In genomic region chr17:73575470-73576235, GRCh38 we compare ENCODE assay signal across 22 cellular contexts.
DNase-seq lines count a peak whose midpoint lies in the region; ATAC-seq, FAIRE-seq and TF ChIP-seq lines count a peak whose summit lies in the region.
"Had no signal": no experiment of that assay in that cellular context is flagged by ENCODE, and none has a peak within 500 bp of the region (broad histone marks: within the 10 kb centered on the region; RNA-seq: fewer than 3 reads in every experiment).

No MANE protein-coding gene starts in this region.

- H2AFZ ChIP-seq in HepG2 (ENCODE audit: low read length) (no peak overlapping the region), H1 (ENCODE audit: low read length) (no peak overlapping the region)

- no TSS peak for BruUV-seq in HepG2 (replicated peaks; lab: Mats Ljungman, UMichigan)

- TF ChIP-seq CTCF in HepG2 (CRISPR knock-in tag; IDR thresholded peaks at IDR 0.05) (no peak), right lobe of liver (IDR thresholded peaks at IDR 0.05) (no peak), H1 (IDR thresholded peaks at IDR 0.05; ENCODE audit: control extremely low read depth in 1 of 3, insufficient read depth in 1 of 3, low read depth in 1 of 3, low read length in 3 of 3) (no peak), psoas muscle (IDR thresholded peaks at IDR 0.05) (no peak)

- no peak overlapping the region for H4K5ac ChIP-seq in H1 (ENCODE audit: insufficient read length, low read depth, low read length)

- no peak for TF ChIP-seq RAD21 in HepG2 (CRISPR knock-in tag; IDR thresholded peaks at IDR 0.05)
- no peak for TF ChIP-seq RAD21 in H1 (IDR thresholded peaks at IDR 0.05 in 1 of 2, conservative IDR thresholded peaks at IDR 0.05 in 1 of 2; ENCODE audit: low read depth in 2 of 2, low read length in 2 of 2)

- H2BK120ac ChIP-seq in H1 (replicated peaks; ENCODE audit: low read depth, low read length), result no peak overlapping the region

- no peak for TF ChIP-seq EP300 in HepG2 (IDR thresholded peaks at IDR 0.05; ENCODE audit: low read depth in 2 of 2, low read length in 2 of 2)
- no peak for TF ChIP-seq EP300 in HepG2 (CRISPR knock-in tag; IDR thresholded peaks at IDR 0.05; ENCODE audit: borderline replicate concordance)
- TF ChIP-seq EP300 in H1 (IDR thresholded peaks at IDR 0.05; ENCODE audit: borderline replicate concordance in 1 of 2, low read depth in 2 of 2, low read length in 2 of 2), result no peak

- H2BK20ac ChIP-seq in H1 (ENCODE audit: low read length), result no peak overlapping the region; the same call in 1 of the 2 replicates

- FAIRE-seq in HepG2 (lab: Jason Lieb, UNC) (no peak), H1 (lab: Jason Lieb, UNC) (no peak)
- FAIRE-seq: A549, G401.6 had no signal

- no peak overlapping the region for H3K4ac ChIP-seq in H1 (replicated peaks; ENCODE audit: insufficient read length, low read depth, low read length)

- no peak overlapping the region for H2BK5ac ChIP-seq in H1 (ENCODE audit: low read depth, low read length)

- H3K27me3 ChIP-seq in HepG2 (ENCODE audit: control insufficient read depth in 1 of 2, insufficient read depth in 2 of 2, low read length in 2 of 2), result peaks cover 11 to 82% of the 10 kb centered on the region in 2 experiments
- H3K27me3 ChIP-seq in right lobe of liver, result no peaks in the 10 kb centered on the region
- H3K27me3 ChIP-seq in H1 (replicated peaks in 1 of 4; ENCODE audit: control insufficient read depth in 3 of 4, extremely low read depth in 1 of 4, insufficient read depth in 3 of 4, low read length in 3 of 4), result no peaks in the 10 kb centered on the region
- peaks cover 0 to 3% (median 0%) of the 10 kb centered on the region in 3 donors for H3K27me3 ChIP-seq in psoas muscle (ENCODE audit: insufficient read depth in 3 of 3, low read length in 2 of 3)

- no peak for TF ChIP-seq POLR2A in HepG2 (IDR thresholded peaks at IDR 0.05; ENCODE audit: insufficient read depth in 1 of 2, low read depth in 2 of 2, low read length in 2 of 2)
- no peak for TF ChIP-seq POLR2A in right lobe of liver (IDR thresholded peaks at IDR 0.05)
- TF ChIP-seq POLR2A in H1 (IDR thresholded peaks at IDR 0.05; ENCODE audit: control extremely low read depth in 1 of 2, low read depth in 2 of 2, low read length in 2 of 2), result no peak

- no peaks in the 10 kb centered on the region for H3K36me3 ChIP-seq in HepG2 (replicated peaks in 1 of 2; ENCODE audit: control insufficient read depth in 1 of 2, insufficient read depth in 2 of 2, low read length in 2 of 2)
- H3K36me3 ChIP-seq in right lobe of liver, result no peaks in the 10 kb centered on the region
- H3K36me3 ChIP-seq in H1 (ENCODE audit: control insufficient read depth in 2 of 4, insufficient read depth in 4 of 4, low read length in 3 of 4), result no peaks in the 10 kb centered on the region
- H3K36me3 ChIP-seq in psoas muscle (ENCODE audit: insufficient read depth in 1 of 2, low read depth in 1 of 2), result no peaks in the 10 kb centered on the region
- H3K36me3 ChIP-seq: stomach, tibial artery had no signal

- H3K27ac ChIP-seq in HepG2 (ENCODE audit: extremely low read length, insufficient read depth, low read length), result no peak overlapping the region
- no peak overlapping the region for H3K27ac ChIP-seq in right lobe of liver
- H3K27ac ChIP-seq in H1 (ENCODE audit: low read depth, low read length), result no peak overlapping the region
- no peak overlapping the region for H3K27ac ChIP-seq in psoas muscle
- H3K27ac ChIP-seq: A549, skin epidermis, stomach, tibial artery, VCaP had no signal

- H3K4me3 ChIP-seq in HepG2 (replicated peaks in 1 of 3; ENCODE audit: insufficient read depth in 1 of 3, low read depth in 2 of 3, low read length in 3 of 3) (no peak overlapping the region), right lobe of liver (no peak overlapping the region), H1 (ENCODE audit: extremely low read depth in 1 of 4, insufficient read depth in 2 of 4, low read depth in 3 of 4, low read length in 4 of 4) (no peak overlapping the region), psoas muscle (no peak overlapping the region)
- H3K4me3 ChIP-seq: A549, skin epidermis, stomach, tibial artery had no signal

- no peak for ATAC-seq in HepG2
- no peak for ATAC-seq in right lobe of liver
- no peak for ATAC-seq in psoas muscle
- ATAC-seq in GM19395 (IDR thresholded peaks at IDR 0.05; ENCODE audit: unreplicated experiment), result no peak
- ATAC-seq: A549; left lobe of liver; naive thymus-derived CD4-positive, alpha-beta T cell had no signal

- H2BK15ac ChIP-seq in H1 (ENCODE audit: low read length), result peak overlapping the region; percentile 95; the same call in 1 of the 2 replicates

- H3K4me2 ChIP-seq in HepG2 (ENCODE audit: low read depth, low read length) (no peak overlapping the region), H1 (ENCODE audit: insufficient read depth in 1 of 2, low read depth in 2 of 2, low read length in 2 of 2) (no peak overlapping the region)
- H3K4me2 ChIP-seq: A549 had no signal

- in situ Hi-C loops in HepG2 (cut with HindIII; ENCODE audit: extremely low pct_ligation_motif_present, low pct_unique_long_range_greater_than_20kb), result no loop called here

- H3K9me3 ChIP-seq in HepG2 (ENCODE audit: low read length) (no peaks in the 10 kb centered on the region), right lobe of liver (no peaks in the 10 kb centered on the region), H1 (ENCODE audit: insufficient read depth in 2 of 2, low read depth in 1 of 2, low read length in 1 of 2) (no peaks in the 10 kb centered on the region), psoas muscle (no peaks in the 10 kb centered on the region)
- H3K9me3 ChIP-seq: A549, stomach, tibial artery had no signal

- 0 out of 2 replicates have a peak overlapping the region, but pooled peaks have one; percentile 63 for H2BK12ac ChIP-seq in H1 (ENCODE audit: low read depth, low read length)

- H4K8ac ChIP-seq in H1 (ENCODE audit: extremely low read depth, insufficient read depth, low read length), result no peak overlapping the region

- intact Hi-C loops in HepG2 (cut with micrococcal nuclease; ENCODE audit: unreplicated experiment) (no loop called here), right lobe of liver (cut with DNase I) (no loop called here), psoas muscle (cut with DNase I) (no loop called here)

- DNase-seq in HepG2 (ENCODE audit: low spot score), result no peak
- no peak for DNase-seq in right lobe of liver
- DNase-seq in NCI-H524 treated with DMSO at 0.1 percent for 48 hours (lab: John Stamatoyannopoulos, UW), result peak; percentile 99
- DNase-seq in H1 (ENCODE audit: low read depth in 1 of 2, low spot score in 2 of 2), result no peak
- DNase-seq in psoas muscle, result no peak
- DNase-seq in T1000 (lab: John Stamatoyannopoulos, UW), result no peak
- no peak for DNase-seq in NCI-H226
- DNase-seq: activated CD4-positive, alpha-beta T cell treated with anti-CD3 and anti-CD28 coated beads for 48 hours; activated T-cell treated with anti-CD3 and anti-CD28 coated beads, Interleukin-2, amount 50 U/mL, for 48 hours; GOT3; naive thymus-derived CD4-positive, alpha-beta T cell; NCI-H1048; NCI-H510A treated with DMSO at 0.1 percent for 48 hours; OCI-M1; stomach; tibial artery had no signal

- peaks cover 2% of the 10 kb centered on the region; the same call in 1 of the 2 replicates for H3K79me1 ChIP-seq in H1 (ENCODE audit: low read depth, low read length)

- no peak overlapping the region for H3K56ac ChIP-seq in H1 (replicated peaks; ENCODE audit: insufficient read length, low read depth, low read length)

- 15% methylated on average over 16 of the region's 16 CpGs for WGBS in HepG2 (ENCODE audit: low lambda C conversion rate)
- 40% methylated on average over 13 of the region's 16 CpGs for WGBS in right lobe of liver (ENCODE audit: insufficient coverage, low coverage, low lambda C conversion rate, missing lambda C conversion rate)
- 88% methylated on average over 16 of the region's 16 CpGs; no CpG with 5 or more reads in 1 of the 2 experiments for WGBS in H1 (ENCODE audit: extremely low coverage in 1 of 2, insufficient coverage in 1 of 2, insufficient read length in 1 of 2, insufficient replicate concordance in 2 of 2, low coverage in 1 of 2, low lambda C conversion rate in 2 of 2, missing lambda C conversion rate in 1 of 2), 2 experiments
- WGBS in psoas muscle, 3 donors, result 77 to 80% (median 78%) methylated on average over 16 of the region's 16 CpGs

- no peak overlapping the region for H2AK5ac ChIP-seq in H1 (ENCODE audit: low read depth, low read length)

- POLR2A ChIA-PET in HepG2 (lab: Yijun Ruan, JAX), result no interaction called here
- POLR2A ChIA-PET in H1 (lab: Charles Lee; ENCODE audit: partially characterized antibody), result no interaction called here

- no peak overlapping the region for H3K23ac ChIP-seq in H1 (ENCODE audit: insufficient read length)

- H3K4me1 ChIP-seq in HepG2 (ENCODE audit: insufficient read depth, low read length) (no peaks in the 10 kb centered on the region), right lobe of liver (no peaks in the 10 kb centered on the region), H1 (replicated peaks in 1 of 4; ENCODE audit: control insufficient read depth in 3 of 4, insufficient read depth in 4 of 4, low read length in 3 of 4) (peaks cover 0 to 1% (median 0%) of the 10 kb centered on the region in 4 experiments; a peak in 2 of 7 replicates), psoas muscle (no peaks in the 10 kb centered on the region)
- H3K4me1 ChIP-seq: A549, stomach, tibial artery had no signal

- CTCF ChIA-PET in HepG2 (lab: Yijun Ruan, JAX; ENCODE audit: low intra/inter-chr PET ratio, low total read pairs) (no interaction called here), H1 (lab: Charles Lee; ENCODE audit: partially characterized antibody) (interaction anchor here (1.4 kb wide), 2 partner anchors 9 to 22 kb away, joined by 3 to 8 read pairs; no protein-coding TSS in a partner anchor)

- H3K14ac ChIP-seq in H1 (ENCODE audit: insufficient read length), result no peak overlapping the region

- H3K79me2 ChIP-seq in HepG2 (ENCODE audit: insufficient read depth, low read length), result no peaks in the 10 kb centered on the region
- H3K79me2 ChIP-seq in H1 (ENCODE audit: control insufficient read depth in 1 of 2, insufficient read depth in 2 of 2, low read length in 2 of 2), result no peaks in the 10 kb centered on the region

- H3K9ac ChIP-seq in HepG2 (ENCODE audit: insufficient read depth, low read depth, low read length) (no peak overlapping the region), H1 (replicated peaks in 1 of 4; ENCODE audit: extremely low read depth in 1 of 4, low read depth in 3 of 4, low read length in 3 of 4) (no peak overlapping the region)

- no peaks in the 10 kb centered on the region for H3K23me2 ChIP-seq in H1 (ENCODE audit: low read depth, low read length)

- H4K20me1 ChIP-seq in HepG2 (ENCODE audit: insufficient read depth, low read length) (no peaks in the 10 kb centered on the region; the same call in 1 of the 2 replicates), H1 (replicated peaks in 1 of 2; ENCODE audit: control insufficient read depth in 1 of 2, insufficient read depth in 2 of 2, low read length in 2 of 2) (no peaks in the 10 kb centered on the region)

- no peak overlapping the region for H3K18ac ChIP-seq in H1 (ENCODE audit: extremely low read depth, low read length)

- H4K91ac ChIP-seq in H1 (replicated peaks; ENCODE audit: insufficient read length, low read length), result peak overlapping the region; percentile 1

TF ChIP-seq in H1, 55 proteins besides CTCF, POLR2A, EP300 and RAD21 (continues in another document):
- no peak for TF ChIP-seq SUZ12 (IDR thresholded peaks at IDR 0.05; ENCODE audit: low read length)
- no peak for TF ChIP-seq RXRA (IDR thresholded peaks at IDR 0.05; ENCODE audit: insufficient read depth, low read depth, low read length)
- TF ChIP-seq SRF (IDR thresholded peaks at IDR 0.05; ENCODE audit: low read depth, low read length), result no peak

Comparison
In these comparisons a context has a peak if more than half of its experiments do, and no peak if none do; other contexts are left out.
1. Of the 41 proteins assayed by ChIP-seq in both HepG2 and H1: peak only in HepG2: CEBPB; only in H1: none; in both: none; in neither: 40.